In genomic region chr19:35740423-35741215, GRCh38 we compare ENCODE assay signal across 8 cellular contexts. TPM values are rescaled to one million over a fixed set of nuclear protein-coding genes. Genes with fewer than 3 reads are reported as not detected.
DNase-seq lines count a peak whose midpoint lies in the region; TF ChIP-seq lines count a peak whose summit lies in the region.

No MANE protein-coding gene starts in this region.

- peaks cover 11 to 21% of the 10 kb centered on the region in 2 experiments for H3K4me1 Mint-ChIP-seq in H9

- H3K4me3 Mint-ChIP-seq in H9 = peak overlapping the region; percentile 71 to 90

- H3K4me2 ChIP-seq in H9 (ENCODE audit: insufficient read depth, insufficient read length, low read length) (peak overlapping the region; percentile 58), neuronal stem cell (ENCODE audit: insufficient read depth, low read length, poor library complexity, severe bottlenecking) (peak overlapping the region; percentile 92)

- H3K9me3 Mint-ChIP-seq in H9 = no peaks in the 10 kb centered on the region

- peak overlapping the region; percentile 62 for H3K4me3 ChIP-seq in MG63
- peak overlapping the region; percentile 60 to 71 for H3K4me3 ChIP-seq in foreskin fibroblast (ENCODE audit: low read depth in 1 of 2, low read length in 2 of 2)
- H3K4me3 ChIP-seq in neuronal stem cell (ENCODE audit: low read length in 2 of 2) = peak overlapping the region; percentile 63 to 92
- peak overlapping the region; percentile 72 to 89 (median 81) for H3K4me3 ChIP-seq in subcutaneous abdominal adipose tissue (ENCODE audit: low read depth in 1 of 5, low read length in 5 of 5)

- H3K18ac ChIP-seq in H9 (ENCODE audit: insufficient read length, low read depth, low read length) = peak overlapping the region; percentile 50
- H3K18ac ChIP-seq in neuronal stem cell (ENCODE audit: low read length) = peak overlapping the region; percentile 87

- no peaks in the 10 kb centered on the region for H3K27me3 Mint-ChIP-seq in H9 (ENCODE audit: low read depth)

- no peak overlapping the region for H3K56ac ChIP-seq in H9 (ENCODE audit: insufficient read length, low read depth, low read length)

- H3T11ph ChIP-seq in H9 (ENCODE audit: low read length) = no peak overlapping the region

- DNase-seq in G401 (ENCODE audit: low spot score) (peak; percentile 98), H9 (peak; percentile 98), MG63 (peak; percentile 99), SHP77 (lab: John Stamatoyannopoulos, UW) (peak; percentile 97 to 98), activated gamma-delta T cell (lab: John Stamatoyannopoulos, UW) (peak; percentile 82), foreskin fibroblast (peak; percentile 96 to 99), neuronal stem cell (ENCODE audit: low spot score) (peak; percentile 98)

- H2AK5ac ChIP-seq in H9 (ENCODE audit: insufficient read length, low read length) (no peak overlapping the region), neuronal stem cell (ENCODE audit: low read depth, low read length) (peak overlapping the region; percentile 70)

- no peak overlapping the region for H2AFZ ChIP-seq in H9 (ENCODE audit: low read length)
- H2AFZ ChIP-seq in neuronal stem cell (ENCODE audit: low read length) = peak overlapping the region; percentile 92

- no peak overlapping the region for H3K23ac ChIP-seq in H9 (ENCODE audit: insufficient read length, low read depth, low read length)
- peak overlapping the region; percentile 96 for H3K23ac ChIP-seq in neuronal stem cell (ENCODE audit: low read depth, low read length, poor library complexity)

- H2BK15ac ChIP-seq in H9 (ENCODE audit: low read depth, low read length) (no peak overlapping the region), neuronal stem cell (ENCODE audit: low read length) (peak overlapping the region; percentile 49)

- H3K14ac ChIP-seq in H9 (ENCODE audit: insufficient read depth, low read length) = peak overlapping the region; percentile 25; the same call in 1 of the 2 replicates
- no peak overlapping the region for H3K14ac ChIP-seq in neuronal stem cell (ENCODE audit: low read length)

- H3K23me2 ChIP-seq in H9 (ENCODE audit: insufficient read length, low read depth, low read length, poor library complexity, severe bottlenecking) = peaks cover 12% of the 10 kb centered on the region

- H3K27ac ChIP-seq in H9 (ENCODE audit: insufficient read length, low read depth, low read length) (no peak overlapping the region), neuronal stem cell (replicated peaks; ENCODE audit: low read length) (peak overlapping the region; percentile 98), subcutaneous abdominal adipose tissue (ENCODE audit: low read depth, low read length) (peak overlapping the region; percentile 80)

- H3K36me3 ChIP-seq in MG63 (peaks cover 39% of the 10 kb centered on the region), neuronal stem cell (replicated peaks in 1 of 2; ENCODE audit: control insufficient read depth in 2 of 2, insufficient read depth in 2 of 2, low read length in 2 of 2) (peaks cover 31 to 48% of the 10 kb centered on the region in 2 donors), subcutaneous abdominal adipose tissue (ENCODE audit: control insufficient read depth in 5 of 5, insufficient read depth in 5 of 5, low read length in 5 of 5) (peaks cover 0 to 50% (median 34%) of the 10 kb centered on the region in 5 donors)

- H2BK12ac ChIP-seq in H9 (ENCODE audit: insufficient read length, low read depth, low read length) (no peak overlapping the region), neuronal stem cell (ENCODE audit: low read length) (no peak overlapping the region)

- H2BK120ac ChIP-seq in H9 (ENCODE audit: low read depth, low read length, poor library complexity, severe bottlenecking) (no peak overlapping the region), neuronal stem cell (ENCODE audit: low read depth, low read length) (no peak overlapping the region)

- in situ Hi-C loops in G401 (cut with HindIII; ENCODE audit: low sequenced_read_pairs) = no loop called here

- no peak overlapping the region for H2BK20ac ChIP-seq in H9 (ENCODE audit: low read depth, low read length, poor library complexity, severe bottlenecking)

- no peaks in the 10 kb centered on the region for H3K79me1 ChIP-seq in H9 (ENCODE audit: insufficient read depth, low read depth, low read length, poor library complexity, severe bottlenecking)
- peaks cover 8% of the 10 kb centered on the region for H3K79me1 ChIP-seq in neuronal stem cell (ENCODE audit: low read depth, low read length)

- no peak overlapping the region for H4K91ac ChIP-seq in H9 (ENCODE audit: insufficient read length, low read depth, low read length)
- H4K91ac ChIP-seq in neuronal stem cell (ENCODE audit: low read depth, low read length, poor library complexity) = no peak overlapping the region

- WGBS in H9 (ENCODE audit: extremely low coverage, insufficient read length, low lambda C conversion rate) = no CpG with 5 or more reads among the region's 63 CpGs
- WGBS in neuronal stem cell (ENCODE audit: extremely low coverage in 2 of 2, insufficient read length in 2 of 2, insufficient replicate concordance in 1 of 2), 2 donors = no CpG with 5 or more reads among the region's 63 CpGs

- H3K36me3 Mint-ChIP-seq in H9 (ENCODE audit: insufficient read depth in 1 of 3, low read depth in 3 of 3) = peaks cover 25 to 38% (median 32%) of the 10 kb centered on the region in 3 experiments; a peak in 6 of 7 replicates

- H3K27me3 ChIP-seq in H9 (ENCODE audit: insufficient read depth, low read length) = no peaks in the 10 kb centered on the region
- no peaks in the 10 kb centered on the region for H3K27me3 ChIP-seq in MG63
- no peaks in the 10 kb centered on the region for H3K27me3 ChIP-seq in neuronal stem cell (ENCODE audit: control insufficient read depth in 3 of 3, insufficient read depth in 3 of 3, low read depth in 1 of 3, low read length in 3 of 3)
- no peaks in the 10 kb centered on the region for H3K27me3 ChIP-seq in subcutaneous abdominal adipose tissue (ENCODE audit: control insufficient read depth in 5 of 5, insufficient read depth in 4 of 5, low read length in 5 of 5)

- no peak overlapping the region for H2BK5ac ChIP-seq in H9 (ENCODE audit: insufficient read length, low read length)
- peak overlapping the region; percentile 84 for H2BK5ac ChIP-seq in neuronal stem cell (ENCODE audit: low read length)

- no peaks in the 10 kb centered on the region for H4K20me1 ChIP-seq in H9 (ENCODE audit: control insufficient read depth, insufficient read depth, insufficient read length)

- H4K5ac ChIP-seq in H9 (ENCODE audit: insufficient read length, low read depth, low read length) = no peak overlapping the region

- peak overlapping the region; percentile 11 for H3K9ac ChIP-seq in H9 (ENCODE audit: extremely low read depth, insufficient read length, low read length)
- H3K9ac ChIP-seq in neuronal stem cell (ENCODE audit: low read depth, low read length, poor library complexity) = peak overlapping the region; percentile 93
- H3K9ac ChIP-seq in subcutaneous abdominal adipose tissue (ENCODE audit: low read length in 5 of 5) = peak overlapping the region in 4 of 5 donors; percentile 71 to 84 (median 76)

- H4K8ac ChIP-seq in H9 (replicated peaks; ENCODE audit: insufficient read length, low read depth, low read length) (no peak overlapping the region), neuronal stem cell (ENCODE audit: low read depth, low read length) (no peak overlapping the region)

- peak; percentile 57; the same call in 1 of the 3 replicates for TF ChIP-seq CTCF in H9 (conservative IDR thresholded peaks at IDR 0.05)
- TF ChIP-seq CTCF in foreskin fibroblast (IDR thresholded peaks at IDR 0.05; ENCODE audit: low read depth, low read length) = peak; percentile 12

- H3K9me3 ChIP-seq in H9 (ENCODE audit: control insufficient read depth, low read depth, low read length) = no peaks in the 10 kb centered on the region
- H3K9me3 ChIP-seq in MG63 = no peaks in the 10 kb centered on the region
- H3K9me3 ChIP-seq in neuronal stem cell (replicated peaks in 1 of 2; ENCODE audit: control insufficient read depth in 2 of 2, insufficient read depth in 1 of 2, low read depth in 1 of 2, low read length in 2 of 2) = no peaks in the 10 kb centered on the region
- no peaks in the 10 kb centered on the region for H3K9me3 ChIP-seq in subcutaneous abdominal adipose tissue (ENCODE audit: control insufficient read depth in 5 of 5, low read length in 5 of 5)

- H3K27ac Mint-ChIP-seq in H9 = peak overlapping the region; percentile 93 to 99 (median 97)

- no peaks in the 10 kb centered on the region for H3K79me2 ChIP-seq in H9 (ENCODE audit: insufficient read depth, low read length)

- no peak overlapping the region for H3K4ac ChIP-seq in H9 (ENCODE audit: low read depth, low read length)
- no peak overlapping the region for H3K4ac ChIP-seq in neuronal stem cell (ENCODE audit: low read length)

- no peaks in the 10 kb centered on the region for H3K4me1 ChIP-seq in H9 (ENCODE audit: insufficient read depth, low read length)
- H3K4me1 ChIP-seq in neuronal stem cell (ENCODE audit: control insufficient read depth in 2 of 2, insufficient read depth in 1 of 2, low read depth in 1 of 2, low read length in 2 of 2) = peaks cover 5 to 9% of the 10 kb centered on the region in 2 donors
- H3K4me1 ChIP-seq in subcutaneous abdominal adipose tissue (ENCODE audit: control insufficient read depth in 5 of 5, insufficient read depth in 5 of 5, low read length in 5 of 5) = peaks cover 10 to 44% (median 30%) of the 10 kb centered on the region in 5 donors

RNA-seq across cellular contexts. Expression of gene IGFLR1, which starts 1.6 kb away (rescaled TPM):
- 4.0 and 9.3 TPM in 2 replicates for total RNA-seq in G401 (2014; rRNA removed; shearing (Covaris generic))
- total RNA-seq in H9 (2021) = 2.9 and 3.2 TPM in 2 replicates
- 0.27 and 2.4 TPM in 2 replicates for total RNA-seq in MG63 (2014; rRNA removed; shearing (Covaris generic); ENCODE audit: low replicate concordance)
- 9.7 TPM for polyA plus RNA-seq in neuronal stem cell (2013, experiment 1 of 2)
- 9.4 TPM for polyA plus RNA-seq in neuronal stem cell (2013, experiment 2 of 2)

RNA-seq across cellular contexts. Expression of gene U2AF1L4, which starts 4.6 kb away (rescaled TPM):
- total RNA-seq in G401 (2014; rRNA removed; shearing (Covaris generic)) = 6.3 and 44.4 TPM in 2 replicates
- total RNA-seq in H9 (2021) = 16.8 and 19.2 TPM in 2 replicates
- total RNA-seq in MG63 (2014; rRNA removed; shearing (Covaris generic); ENCODE audit: low replicate concordance) = 16.3 and 19.8 TPM in 2 replicates
- polyA plus RNA-seq in neuronal stem cell (2013, experiment 1 of 2) = 13.5 TPM
- 14.3 TPM for polyA plus RNA-seq in neuronal stem cell (2013, experiment 2 of 2)

RNA-seq across cellular contexts. Expression of gene PSENEN, which starts 4.8 kb away (rescaled TPM):
- 63.1 and 65.0 TPM in 2 replicates for total RNA-seq in G401 (2014; rRNA removed; shearing (Covaris generic))
- 69.7 and 77.7 TPM in 2 replicates for total RNA-seq in H9 (2021)
- total RNA-seq in MG63 (2014; rRNA removed; shearing (Covaris generic); ENCODE audit: low replicate concordance) = 37.6 and 76.2 TPM in 2 replicates
- polyA plus RNA-seq in neuronal stem cell (2013, experiment 1 of 2) = 84.6 TPM
- 82.8 TPM for polyA plus RNA-seq in neuronal stem cell (2013, experiment 2 of 2)

RNA-seq across cellular contexts. Expression of gene LIN37, which starts 7.8 kb away (rescaled TPM):
- 0.80 and 9.2 TPM in 2 replicates for total RNA-seq in G401 (2014; rRNA removed; shearing (Covaris generic))
- 4.7 and 5.9 TPM in 2 replicates for total RNA-seq in H9 (2021)
- total RNA-seq in MG63 (2014; rRNA removed; shearing (Covaris generic); ENCODE audit: low replicate concordance) = 2.4 and 4.1 TPM in 2 replicates
- polyA plus RNA-seq in neuronal stem cell (2013, experiment 1 of 2) = 5.9 TPM
- 5.2 TPM for polyA plus RNA-seq in neuronal stem cell (2013, experiment 2 of 2)

RNA-seq across cellular contexts. Expression of gene HSPB6, which starts 16.2 kb away (rescaled TPM):
- not detected in 2 replicates for total RNA-seq in G401 (2014; rRNA removed; shearing (Covaris generic))
- total RNA-seq in H9 (2021) = 0.37 TPM in 2 replicates
- total RNA-seq in MG63 (2014; rRNA removed; shearing (Covaris generic); ENCODE audit: low replicate concordance) = not detected in 2 replicates
- polyA plus RNA-seq in neuronal stem cell (2013, experiment 1 of 2) = 2.6 TPM
- 2.4 TPM for polyA plus RNA-seq in neuronal stem cell (2013, experiment 2 of 2)

Comparison
In these comparisons a context has a peak if more than half of its experiments do, and no peak if none do; other contexts are left out.
1. H3K9ac ChIP-seq: peak in every context shown above with its lines; median percentile 93 in neuronal stem cell; 76 in subcutaneous abdominal adipose tissue; 11 in H9.